In genomic region chr10:52599586-52600200, GRCh38 we compare ENCODE assay signal across 15 cellular contexts.
"Had no signal": no experiment of that assay in that cellular context is flagged by ENCODE, and none has a peak within 500 bp of the region (broad histone marks: within the 10 kb centered on the region; RNA-seq: fewer than 3 reads in every experiment).

No MANE protein-coding gene starts in this region.

- H3K4me1 ChIP-seq: adrenal gland, esophagus muscularis mucosa, prostate gland, right lobe of liver, stomach, testis, upper lobe of left lung had no signal

- ATAC-seq: activated CD8-positive, alpha-beta T cell treated with anti-CD3 and anti-CD28 coated beads for 36 hours; activated T-cell treated with anti-CD3 and anti-CD28 coated beads, Interleukin-2, amount 50 U/mL, for 4 hours; right lobe of liver; WTC11 had no signal

- H3K36me3 ChIP-seq: adrenal gland, esophagus muscularis mucosa, prostate gland, right lobe of liver, stomach, upper lobe of left lung had no signal

- H3K9me3 ChIP-seq: adrenal gland, esophagus muscularis mucosa, prostate gland, right lobe of liver, stomach, testis, upper lobe of left lung had no signal

- H3K27me3 ChIP-seq: adrenal gland, esophagus muscularis mucosa, right lobe of liver, stomach, testis, upper lobe of left lung had no signal

- H3K27ac ChIP-seq: adrenal gland, dorsolateral prefrontal cortex, esophagus muscularis mucosa, prostate gland, right lobe of liver, stomach, testis, upper lobe of left lung had no signal

- DNase-seq: activated CD4-positive, alpha-beta T cell treated with anti-CD3 and anti-CD28 coated beads for 4 hours; activated CD8-positive, alpha-beta T cell treated with anti-CD3 and anti-CD28 coated beads for 36 hours; activated effector memory CD4-positive, alpha-beta T cell treated with anti-CD3 and anti-CD28 coated beads, Interleukin-2, amount 50 U/mL, for 16 hours; activated T-cell treated with anti-CD3 and anti-CD28 coated beads, Interleukin-2, amount 50 U/mL, for 4 hours; adrenal gland; dorsolateral prefrontal cortex; hypothalamus; right lobe of liver; stomach; T1000; testis; upper lobe of left lung had no signal

- H3K4me3 ChIP-seq: adrenal gland, dorsolateral prefrontal cortex, esophagus muscularis mucosa, prostate gland, right lobe of liver, stomach, testis, upper lobe of left lung had no signal
